ENCODE assay signal across 17 cellular contexts in genomic region chr10:119410361-119411116, GRCh38.
DNase-seq lines count a peak whose midpoint lies in the region; ATAC-seq and TF ChIP-seq lines count a peak whose summit lies in the region.
"Had no signal": no experiment of that assay in that cellular context is flagged by ENCODE, and none has a peak within 500 bp of the region (broad histone marks: within the 10 kb centered on the region; RNA-seq: fewer than 3 reads in every experiment).

No MANE protein-coding gene starts in this region.

- H4K20me1 ChIP-seq in hepatocyte (ENCODE audit: insufficient read depth, poor library complexity, severe bottlenecking) = no peaks in the 10 kb centered on the region

- H3K79me2 ChIP-seq in hepatocyte = no peaks in the 10 kb centered on the region

- no peaks in the 10 kb centered on the region for H3K27me3 ChIP-seq in hepatocyte
- H3K27me3 ChIP-seq in neuron (ENCODE audit: insufficient read depth, low read length) = no peaks in the 10 kb centered on the region
- H3K27me3 ChIP-seq in transverse colon = no peaks in the 10 kb centered on the region

- no peak overlapping the region for H3K4me2 ChIP-seq in hepatocyte

- DNase-seq in hepatocyte (ENCODE audit: low spot score) (no peak), transverse colon (no peak), EL (no peak)
- no peak for DNase-seq in naive thymus-derived CD8-positive, alpha-beta T cell
- no peak for DNase-seq in effector CD4-positive, alpha-beta T cell
- DNase-seq: activated CD4-positive, alpha-beta T cell treated with anti-CD3 and anti-CD28 coated beads, Interleukin-2, amount 50 U/mL, for 4 hours; activated naive CD4-positive, alpha-beta T cell treated with anti-CD3 and anti-CD28 coated beads, Interleukin-2, amount 10 ng/mL, durations not matched to agents 7 days and 5 days; AML-193; COR-L47; HCEC 1CT; NCI-H1436; substantia nigra; SW 1271 had no signal

- no peaks in the 10 kb centered on the region for H3K9me2 ChIP-seq in hepatocyte (replicated peaks; ENCODE audit: insufficient read depth)

- ATAC-seq in naive thymus-derived CD8-positive, alpha-beta T cell = no peak
- ATAC-seq in HG02840 (IDR thresholded peaks at IDR 0.05; ENCODE audit: low FRiP score, unreplicated experiment) = no peak

- intact Hi-C loops in dendritic cell treated with granulocyte-macrophage colony-stimulating factor and Interleukin-4, amounts not matched to agents 40 ng/mL and 50 ng/mL, for 4 days (cut with micrococcal nuclease) = no loop called here
- intact Hi-C loops in transverse colon (cut with DNase I; ENCODE audit: low total_unique reads) = no loop called here

- peak overlapping the region; percentile 27 for H3K27ac Mint-ChIP-seq in dendritic cell treated with granulocyte-macrophage colony-stimulating factor and Interleukin-4, amounts not matched to agents 40 ng/mL and 50 ng/mL, for 4 days
- peak overlapping the region in 1 of 10 donors; percentile 34 for H3K27ac Mint-ChIP-seq in naive thymus-derived CD8-positive, alpha-beta T cell
- H3K27ac Mint-ChIP-seq: activated naive CD4-positive, alpha-beta T cell treated with anti-CD3 and anti-CD28 coated beads, Interleukin-2, amount 10 ng/mL, durations not matched to agents 7 days and 5 days had no signal

- 84% methylated on average over 9 of the region's 9 CpGs for WGBS in hepatocyte (ENCODE audit: low lambda C conversion rate, missing lambda C conversion rate)
- WGBS in transverse colon (ENCODE audit: low coverage in 1 of 2), 2 donors = 83% methylated on average over 9 of the region's 9 CpGs; no CpG with 5 or more reads in 1 of the 2 donors

- in situ Hi-C loops in transverse colon (cut with MboI; ENCODE audit: low pct_ligation_motif_present in 1 of 4, low pct_unique_long_range_greater_than_20kb in 1 of 4, low sequenced_read_pairs in 3 of 4) = loop anchor here (10.0 kb wide), 2 partner anchors 206 to 216 kb away; partner anchors contain the start of gene GRK5 (in 1 of the 4)

- H3K4me3 ChIP-seq in hepatocyte = no peak overlapping the region
- H3K4me3 ChIP-seq in neuron (ENCODE audit: low read length) = peak overlapping the region; percentile 30
- no peak overlapping the region for H3K4me3 ChIP-seq in transverse colon
- H3K4me3 ChIP-seq: coronary artery had no signal

- TF ChIP-seq CTCF in hepatocyte (IDR thresholded peaks at IDR 0.05; ENCODE audit: poor library complexity) (no peak), transverse colon (IDR thresholded peaks at IDR 0.05) (no peak)

- no peak for TF ChIP-seq EP300 in transverse colon (IDR thresholded peaks at IDR 0.05; ENCODE audit: low read depth)

- H3K9me3 Mint-ChIP-seq in dendritic cell treated with granulocyte-macrophage colony-stimulating factor and Interleukin-4, amounts not matched to agents 40 ng/mL and 50 ng/mL, for 4 days = no peaks in the 10 kb centered on the region
- H3K9me3 Mint-ChIP-seq in naive thymus-derived CD8-positive, alpha-beta T cell = no peaks in the 10 kb centered on the region
- H3K9me3 Mint-ChIP-seq: activated naive CD4-positive, alpha-beta T cell treated with anti-CD3 and anti-CD28 coated beads, Interleukin-2, amount 10 ng/mL, durations not matched to agents 7 days and 5 days had no signal

- H3K4me1 Mint-ChIP-seq in dendritic cell treated with granulocyte-macrophage colony-stimulating factor and Interleukin-4, amounts not matched to agents 40 ng/mL and 50 ng/mL, for 4 days (ENCODE audit: low read depth) = peaks cover 36% of the 10 kb centered on the region
- H3K4me1 Mint-ChIP-seq in naive thymus-derived CD8-positive, alpha-beta T cell = peaks cover 0 to 18% (median 2%) of the 10 kb centered on the region in 4 donors

- POLR2A ChIA-PET in naive thymus-derived CD8-positive, alpha-beta T cell (lab: Charles Lee) = no interaction called here

- H3K9me3 ChIP-seq in hepatocyte (ENCODE audit: low read depth) (no peaks in the 10 kb centered on the region), neuron (ENCODE audit: low read length) (no peaks in the 10 kb centered on the region), transverse colon (no peaks in the 10 kb centered on the region)

- no peaks in the 10 kb centered on the region for H3K27me3 Mint-ChIP-seq in dendritic cell treated with granulocyte-macrophage colony-stimulating factor and Interleukin-4, amounts not matched to agents 40 ng/mL and 50 ng/mL, for 4 days
- no peaks in the 10 kb centered on the region for H3K27me3 Mint-ChIP-seq in naive thymus-derived CD8-positive, alpha-beta T cell
- H3K27me3 Mint-ChIP-seq: activated naive CD4-positive, alpha-beta T cell treated with anti-CD3 and anti-CD28 coated beads, Interleukin-2, amount 10 ng/mL, durations not matched to agents 7 days and 5 days had no signal

- H3K36me3 Mint-ChIP-seq in dendritic cell treated with granulocyte-macrophage colony-stimulating factor and Interleukin-4, amounts not matched to agents 40 ng/mL and 50 ng/mL, for 4 days (ENCODE audit: low read depth) = no peaks in the 10 kb centered on the region
- H3K36me3 Mint-ChIP-seq in naive thymus-derived CD8-positive, alpha-beta T cell = peaks cover 0 to 13% (median 2%) of the 10 kb centered on the region in 3 donors

- no peak for TF ChIP-seq POLR2A in transverse colon (IDR thresholded peaks at IDR 0.05)

- H3K27ac ChIP-seq in hepatocyte = peak overlapping the region; percentile 44
- peak overlapping the region; percentile 60 to 75 (median 72) for H3K27ac ChIP-seq in transverse colon

- H3K4me3 Mint-ChIP-seq in dendritic cell treated with granulocyte-macrophage colony-stimulating factor and Interleukin-4, amounts not matched to agents 40 ng/mL and 50 ng/mL, for 4 days = no peak overlapping the region
- no peak overlapping the region for H3K4me3 Mint-ChIP-seq in naive thymus-derived CD8-positive, alpha-beta T cell
- H3K4me3 Mint-ChIP-seq: activated naive CD4-positive, alpha-beta T cell treated with anti-CD3 and anti-CD28 coated beads, Interleukin-2, amount 10 ng/mL, durations not matched to agents 7 days and 5 days had no signal

- H3K4me1 ChIP-seq in hepatocyte (ENCODE audit: insufficient read depth) (peaks cover 20% of the 10 kb centered on the region), neuron (ENCODE audit: insufficient read depth, low read length) (peaks cover 23% of the 10 kb centered on the region), transverse colon (peaks cover 9 to 20% (median 17%) of the 10 kb centered on the region in 4 donors)

- no peaks in the 10 kb centered on the region for H3K36me3 ChIP-seq in hepatocyte (replicated peaks; ENCODE audit: insufficient read depth, low read depth)
- no peaks in the 10 kb centered on the region for H3K36me3 ChIP-seq in neuron (ENCODE audit: insufficient read depth, low read length)
- no peaks in the 10 kb centered on the region for H3K36me3 ChIP-seq in transverse colon

- no peak overlapping the region for H2AFZ ChIP-seq in hepatocyte
- H2AFZ ChIP-seq in neuron (ENCODE audit: low read depth, low read length) = no peak overlapping the region
